In the genomic region with DNA sequence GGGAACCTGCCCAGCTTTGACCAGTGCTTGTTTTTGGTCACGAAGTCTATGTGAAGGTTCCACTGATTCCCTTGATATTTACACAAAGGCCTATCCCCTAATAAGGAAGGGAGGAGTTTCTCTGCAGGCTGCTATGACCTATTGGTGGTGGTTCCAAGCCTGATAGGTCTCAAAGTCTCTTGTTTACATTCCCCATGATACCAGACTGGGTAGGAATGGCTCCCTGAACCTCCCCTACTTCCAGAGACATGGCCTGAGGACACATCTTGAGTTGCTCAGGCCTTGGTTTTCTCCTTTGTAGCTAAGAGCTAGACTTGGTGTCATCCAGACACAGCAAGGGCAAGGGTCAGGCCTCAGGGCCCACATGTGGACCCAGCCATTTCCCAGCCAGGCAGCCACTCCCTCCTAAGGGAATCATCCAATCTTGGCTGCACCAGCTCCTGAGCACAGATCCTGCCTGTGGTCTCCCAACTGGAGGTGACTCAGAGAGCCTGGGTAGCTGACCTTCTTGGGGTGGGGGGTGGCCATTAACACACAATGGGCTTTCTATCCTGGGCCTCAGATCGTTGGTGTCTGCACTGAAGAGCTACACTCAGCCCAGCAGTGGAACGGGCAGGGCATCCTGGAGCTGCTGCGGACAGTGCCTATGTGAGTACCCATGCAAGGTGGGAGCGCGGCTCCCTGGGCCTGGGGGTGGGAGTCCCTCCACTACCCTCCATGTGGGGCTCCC, we compare ENCODE assay signal across 12 cellular contexts. TPM values are rescaled to one million over a fixed set of nuclear protein-coding genes. Genes with fewer than 3 reads are reported as not detected.
A peak's percentile ranks its signal among the peaks of the same experiment; 100 is the strongest.
DNase-seq lines count a peak whose midpoint lies in the region; ATAC-seq and FAIRE-seq lines count a peak whose summit lies in the region.
"Had no signal": no experiment of that assay in that cellular context is flagged by ENCODE, and none has a peak within 500 bp of the region (broad histone marks: within the 10 kb centered on the region; RNA-seq: fewer than 3 reads in every experiment).

No MANE protein-coding gene starts in this region.

- no peaks in the 10 kb centered on the region for H3K9me3 ChIP-seq in mesodermal cell (ENCODE audit: control insufficient read depth, low read length)

- DNase-seq in AG20443 (ENCODE audit: low spot score) (peak; percentile 55), HK-2 (ENCODE audit: unreplicated experiment) (peak; percentile 69), astrocyte of the hippocampus (ENCODE audit: low read depth, low spot score) (peak; percentile 47), GM19239 (ENCODE audit: insufficient read length, low spot score) (no peak), NCI-H1105 (lab: John Stamatoyannopoulos, UW) (no peak), NCI-H510A (lab: John Stamatoyannopoulos, UW) (no peak)
- DNase-seq: NCI-H1092; stimulated activated naive CD4-positive, alpha-beta T cell had no signal

- FAIRE-seq in GM19239 (lab: Jason Lieb, UNC) = no peak
- FAIRE-seq: TTC549 had no signal

- H3K4me1 ChIP-seq in mesodermal cell (ENCODE audit: control insufficient read depth, insufficient read depth, low read length, poor library complexity, severe bottlenecking) = peaks cover 51% of the 10 kb centered on the region

- peaks cover 56% of the 10 kb centered on the region for H3K36me3 ChIP-seq in mesodermal cell (ENCODE audit: control insufficient read depth, insufficient read depth, low read length)

- WGBS in mesodermal cell (ENCODE audit: insufficient coverage in 2 of 2), 2 experiments = 90 to 91% methylated on average over 5 of the region's 6 CpGs

- H3K4me3 ChIP-seq in mesodermal cell (ENCODE audit: extremely low read depth, insufficient read depth, low read length, poor library complexity, severe bottlenecking) = no peak overlapping the region

- ATAC-seq in HG03354 (IDR thresholded peaks at IDR 0.05; ENCODE audit: poor library complexity, severe bottlenecking, unreplicated experiment) = no peak

- peak overlapping the region; percentile 87 for H3K27ac ChIP-seq in mesodermal cell (ENCODE audit: low read depth, low read length, severe bottlenecking)
- H3K27ac ChIP-seq: HL-60 had no signal

RNA-seq across cellular contexts. Expression of gene TRIM8, which starts 51.0 kb away (rescaled TPM):
- polyA plus RNA-seq in mesodermal cell (2013, experiment 1 of 2) = 138 TPM
- polyA plus RNA-seq in mesodermal cell (2013, experiment 2 of 2) = 118 TPM

Comparison
In these comparisons a context has a peak if more than half of its experiments do, and no peak if none do; other contexts are left out.
1. DNase-seq: peak in AG20443 (single experiment), HK-2 (single experiment) and astrocyte of the hippocampus (single experiment); none in GM19239 (single experiment), NCI-H1105 (single experiment) and NCI-H510A (single experiment).